ENCODE assay signal across 21 cellular contexts in genomic region chr5:8848362-8848761, GRCh38.
"Had no signal": no experiment of that assay in that cellular context is flagged by ENCODE, and none has a peak within 500 bp of the region (broad histone marks: within the 10 kb centered on the region; RNA-seq: fewer than 3 reads in every experiment).

No MANE protein-coding gene starts in this region.

- DNase-seq: activated gamma-delta T cell treated with Interleukin-2 at 50 U/mL for 16 hours; activated T-cell treated with anti-CD3 and anti-CD28 coated beads, Interleukin-2, amount 50 U/mL, for 1 hour; anterior cingulate cortex; effector memory CD8-positive, alpha-beta T cell; foreskin melanocyte; immature natural killer cell; left lung; naive thymus-derived CD8-positive, alpha-beta T cell; right lobe of liver; small intestine; stimulated activated CD4-positive, alpha-beta T cell treated with anti-CD3 and anti-CD28 coated beads, Interleukin-2, amount 100 ng/mL, for 24 hours; stimulated activated naive CD8-positive, alpha-beta T cell treated with anti-CD3 and anti-CD28 coated beads, Interleukin-15, amount 100 ng/mL, for 72 hours; tibial artery had no signal

- H3K36me3 Mint-ChIP-seq: activated naive CD4-positive, alpha-beta T cell treated with anti-CD3 and anti-CD28 coated beads, Interleukin-2, amount 50 U/mL, for 24 hours; immature natural killer cell; mesothelial cell of epicardium; naive thymus-derived CD8-positive, alpha-beta T cell; stimulated activated effector memory CD8-positive, alpha-beta T cell treated with anti-CD3 and anti-CD28 coated beads, Interleukin-12 subunit alpha, Interleukin-12 subunit beta, amount 100 ng/mL, for 72 hours had no signal

- ATAC-seq: effector memory CD8-positive, alpha-beta T cell; esophagus mucosa; left lung; naive thymus-derived CD8-positive, alpha-beta T cell; right lobe of liver; stimulated activated effector memory CD8-positive, alpha-beta T cell treated with anti-CD3 and anti-CD28 coated beads, Interleukin-12 subunit alpha, Interleukin-12 subunit beta, amount 100 ng/mL, for 72 hours; stimulated activated naive CD8-positive, alpha-beta T cell treated with anti-CD3 and anti-CD28 coated beads, Interleukin-15, amount 100 ng/mL, for 72 hours had no signal

- H3K27ac Mint-ChIP-seq: activated naive CD4-positive, alpha-beta T cell treated with anti-CD3 and anti-CD28 coated beads, Interleukin-2, amount 50 U/mL, for 24 hours; effector memory CD8-positive, alpha-beta T cell; immature natural killer cell; mesothelial cell of epicardium; naive thymus-derived CD8-positive, alpha-beta T cell; stimulated activated effector memory CD8-positive, alpha-beta T cell treated with anti-CD3 and anti-CD28 coated beads, Interleukin-12 subunit alpha, Interleukin-12 subunit beta, amount 100 ng/mL, for 72 hours; stimulated activated naive CD8-positive, alpha-beta T cell treated with anti-CD3 and anti-CD28 coated beads, Interleukin-15, amount 100 ng/mL, for 72 hours; T-helper 2 cell treated with Interferon-gamma antibody and Interleukin-4, amounts not matched to agents 5 μg/mL and 100 μg/mL, for 36 hours had no signal

- H2AFZ ChIP-seq: parathyroid adenoma had no signal

- H3K9ac ChIP-seq: parathyroid adenoma had no signal

- H3K27ac ChIP-seq: left lung, parathyroid adenoma, right lobe of liver, tibial artery had no signal

- H3K36me3 ChIP-seq: left lung, right lobe of liver, tibial artery had no signal

- H3K27me3 ChIP-seq: left lung, right lobe of liver, tibial artery had no signal

- H3K9me3 ChIP-seq: left lung, right lobe of liver, tibial artery had no signal

- H3K79me2 ChIP-seq: parathyroid adenoma had no signal

- H3K9me3 Mint-ChIP-seq: mesothelial cell of epicardium had no signal

- H3K27me3 Mint-ChIP-seq: central memory CD8-positive, alpha-beta T cell; effector memory CD8-positive, alpha-beta T cell; naive thymus-derived CD8-positive, alpha-beta T cell; stimulated activated naive CD8-positive, alpha-beta T cell treated with anti-CD3 and anti-CD28 coated beads, Interleukin-15, amount 100 ng/mL, for 72 hours had no signal

- H3K4me1 ChIP-seq: left lung, parathyroid adenoma, right lobe of liver, tibial artery had no signal

- H3K4me1 Mint-ChIP-seq: activated naive CD4-positive, alpha-beta T cell treated with anti-CD3 and anti-CD28 coated beads, Interleukin-2, amount 50 U/mL, for 24 hours; central memory CD8-positive, alpha-beta T cell; immature natural killer cell; mesothelial cell of epicardium; naive thymus-derived CD8-positive, alpha-beta T cell; stimulated activated effector memory CD8-positive, alpha-beta T cell treated with anti-CD3 and anti-CD28 coated beads, Interleukin-12 subunit alpha, Interleukin-12 subunit beta, amount 100 ng/mL, for 72 hours; stimulated activated naive CD8-positive, alpha-beta T cell treated with anti-CD3 and anti-CD28 coated beads, Interleukin-15, amount 100 ng/mL, for 72 hours had no signal

- H3K4me3 Mint-ChIP-seq: activated naive CD4-positive, alpha-beta T cell treated with anti-CD3 and anti-CD28 coated beads, Interleukin-2, amount 50 U/mL, for 24 hours; central memory CD8-positive, alpha-beta T cell; effector memory CD8-positive, alpha-beta T cell; immature natural killer cell; mesothelial cell of epicardium; naive thymus-derived CD8-positive, alpha-beta T cell; stimulated activated effector memory CD8-positive, alpha-beta T cell treated with anti-CD3 and anti-CD28 coated beads, Interleukin-12 subunit alpha, Interleukin-12 subunit beta, amount 100 ng/mL, for 72 hours; stimulated activated naive CD8-positive, alpha-beta T cell treated with anti-CD3 and anti-CD28 coated beads, Interleukin-15, amount 100 ng/mL, for 72 hours; T-helper 2 cell treated with Interferon-gamma antibody and Interleukin-4, amounts not matched to agents 5 μg/mL and 100 μg/mL, for 36 hours had no signal

- H3K4me3 ChIP-seq: left lung, lung, right lobe of liver, tibial artery had no signal
